Comparison of ENCODE assay signal across 1 cellular context in genomic region chr7:141014523-141015395, GRCh38.
TF ChIP-seq lines count a peak whose summit lies in the region.

TSS of gene MRPS33 (minus strand) at chr7:141014952. CDS start at chr7:141010633, 4,319 bp downstream.

TF ChIP-seq in K562, 482 proteins besides CTCF, POLR2A, EP300 and RAD21 (continued from another document and continues in another):
- no peak; the same call in 1 of the 2 replicates for TF ChIP-seq USF1 (CRISPR knock-in tag; IDR thresholded peaks at IDR 0.05)
- TF ChIP-seq MED1 (CRISPR knock-in tag; IDR thresholded peaks at IDR 0.05; ENCODE audit: borderline replicate concordance) = no peak
- TF ChIP-seq GTF2A2 (tag; IDR thresholded peaks at IDR 0.05) = no peak
- 0 out of 2 replicates have a peak, but pooled peaks have one; percentile 46 for TF ChIP-seq BCL6 (CRISPR knock-in tag; IDR thresholded peaks at IDR 0.05)
- 0 out of 2 replicates have a peak, but pooled peaks have one; percentile 42 for TF ChIP-seq PTBP1 (IDR thresholded peaks at IDR 0.05; ENCODE audit: low read depth, low read length)
- TF ChIP-seq RCOR1 (IDR thresholded peaks at IDR 0.05; ENCODE audit: borderline replicate concordance in 1 of 2, low read depth in 2 of 2, low read length in 2 of 2) = peak in 1 of 2 experiments; percentile 84; a peak in 2 of 4 replicates
- peak; percentile 92 for TF ChIP-seq MTA1 (IDR thresholded peaks at IDR 0.05; ENCODE audit: borderline replicate concordance)
- no peak for TF ChIP-seq ZNF586 (CRISPR knock-in tag; conservative IDR thresholded peaks at IDR 0.05)
- peak; percentile 56; the same call in 1 of the 2 replicates for TF ChIP-seq RNF2 (IDR thresholded peaks at IDR 0.05)
- TF ChIP-seq DEAF1 (CRISPR knock-in tag; IDR thresholded peaks at IDR 0.05) = no peak
- peak; percentile 48; the same call in 1 of the 2 replicates for TF ChIP-seq KAT7 (CRISPR knock-in tag; IDR thresholded peaks at IDR 0.05; ENCODE audit: borderline replicate concordance)
- TF ChIP-seq MAZ (CRISPR knock-in tag; conservative IDR thresholded peaks at IDR 0.05 in 1 of 2, IDR thresholded peaks at IDR 0.05 in 1 of 2) = peak; percentile 78 to 83
- TF ChIP-seq HNRNPLL (IDR thresholded peaks at IDR 0.05; ENCODE audit: low read depth, low read length, poor library complexity, severe bottlenecking) = peak; percentile 84
- no peak for TF ChIP-seq ZBTB5 (IDR thresholded peaks at IDR 0.05)
- TF ChIP-seq ZNF318 (IDR thresholded peaks at IDR 0.05; ENCODE audit: borderline replicate concordance in 1 of 2, low read depth in 1 of 2) = 0 out of 4 replicates have a peak, but pooled peaks of 1 of the 2 experiments have one; percentile 18
- TF ChIP-seq ZFPM2 (CRISPR knock-in tag; IDR thresholded peaks at IDR 0.05) = no peak
- peak; percentile 61 for TF ChIP-seq MECOM (CRISPR knock-in tag; IDR thresholded peaks at IDR 0.05)
- TF ChIP-seq ZNF146 (CRISPR knock-in tag; IDR thresholded peaks at IDR 0.05; ENCODE audit: unreplicated experiment) = no peak
- TF ChIP-seq RREB1 (CRISPR knock-in tag; IDR thresholded peaks at IDR 0.05) = no peak; the same call in 1 of the 2 replicates
- TF ChIP-seq SNIP1 (IDR thresholded peaks at IDR 0.05; ENCODE audit: low read depth) = peak; percentile 98
- TF ChIP-seq ZNF551 (CRISPR knock-in tag; IDR thresholded peaks at IDR 0.05) = 0 out of 2 replicates have a peak, but pooled peaks have one; percentile 5
- TF ChIP-seq KLF1 (tag; IDR thresholded peaks at IDR 0.05) = peak; percentile 91
- TF ChIP-seq CLOCK (CRISPR knock-in tag; IDR thresholded peaks at IDR 0.05; ENCODE audit: borderline replicate concordance) = no peak
- TF ChIP-seq ZNF274 (IDR thresholded peaks at IDR 0.05; ENCODE audit: borderline replicate concordance, low read depth, low read length) = no peak
- peak; percentile 39; the same call in 1 of the 2 replicates for TF ChIP-seq FOXK1 (CRISPR knock-in tag; IDR thresholded peaks at IDR 0.05; ENCODE audit: borderline replicate concordance)
- TF ChIP-seq CC2D1A (IDR thresholded peaks at IDR 0.05) = peak; percentile 99
- no peak for TF ChIP-seq ZNF280A (IDR thresholded peaks at IDR 0.05; ENCODE audit: low read depth, partially characterized antibody)
- TF ChIP-seq ADNP (tag; IDR thresholded peaks at IDR 0.05) = no peak
- 0 out of 2 replicates have a peak, but pooled peaks have one; percentile 34 for TF ChIP-seq BCOR (IDR thresholded peaks at IDR 0.05)
- TF ChIP-seq ZNF449 (CRISPR knock-in tag; IDR thresholded peaks at IDR 0.05) = no peak
